1 cellular context compared by ENCODE assay signal in genomic region chr17:81733507-81734404, GRCh38.
TF ChIP-seq lines count a peak whose summit lies in the region.

No MANE protein-coding gene starts in this region.

TF ChIP-seq in HepG2, 621 proteins besides CTCF, POLR2A, EP300 and RAD21 (continued from another document and continues in another):
- peak; percentile 70; the same call in 1 of the 2 replicates for TF ChIP-seq AKAP8 (CRISPR knock-in tag; IDR thresholded peaks at IDR 0.05)
- no peak for TF ChIP-seq ZNF878 (CRISPR knock-in tag; IDR thresholded peaks at IDR 0.05)
- no peak for TF ChIP-seq ZHX1 (CRISPR knock-in tag; IDR thresholded peaks at IDR 0.05; ENCODE audit: low read depth)
- TF ChIP-seq ZNF580 (CRISPR knock-in tag; IDR thresholded peaks at IDR 0.05; ENCODE audit: borderline replicate concordance, low read depth) = peak; percentile 56; the same call in 1 of the 2 replicates
- peak; percentile 34; the same call in 1 of the 2 replicates for TF ChIP-seq FOXK1 (CRISPR knock-in tag; IDR thresholded peaks at IDR 0.05; ENCODE audit: borderline replicate concordance, low read depth)
- no peak for TF ChIP-seq ZNF34 (CRISPR knock-in tag; IDR thresholded peaks at IDR 0.05; ENCODE audit: borderline replicate concordance)
- peak; percentile 61 for TF ChIP-seq AGO1 (IDR thresholded peaks at IDR 0.05; ENCODE audit: low read depth, low read length, poor library complexity, severe bottlenecking)
- peak; percentile 30; the same call in 1 of the 2 replicates for TF ChIP-seq KDM5B (CRISPR knock-in tag; IDR thresholded peaks at IDR 0.05; ENCODE audit: borderline replicate concordance)
- no peak; the same call in none of the 2 replicates for TF ChIP-seq ATF7-NPFF (CRISPR knock-in tag; IDR thresholded peaks at IDR 0.05; ENCODE audit: low read depth)
- no peak for TF ChIP-seq CREBL2 (CRISPR knock-in tag; IDR thresholded peaks at IDR 0.05; ENCODE audit: borderline replicate concordance)
- peak; percentile 58; the same call in 1 of the 2 replicates for TF ChIP-seq THAP9 (CRISPR knock-in tag; IDR thresholded peaks at IDR 0.05; ENCODE audit: borderline replicate concordance)
- TF ChIP-seq ZSCAN31 (CRISPR knock-in tag; IDR thresholded peaks at IDR 0.05; ENCODE audit: low read depth) = peak; percentile 65; the same call in 1 of the 2 replicates
- no peak for TF ChIP-seq JUND (CRISPR knock-in tag; IDR thresholded peaks at IDR 0.05)
- TF ChIP-seq THYN1 (CRISPR knock-in tag; IDR thresholded peaks at IDR 0.05; ENCODE audit: borderline replicate concordance, low read depth) = no peak
- TF ChIP-seq ZNF121 (CRISPR knock-in tag; IDR thresholded peaks at IDR 0.05) = 0 out of 2 replicates have a peak, but pooled peaks have one; percentile 29
- peak; percentile 63; the same call in 1 of the 2 replicates for TF ChIP-seq NRL (CRISPR knock-in tag; IDR thresholded peaks at IDR 0.05; ENCODE audit: borderline replicate concordance)
- TF ChIP-seq SOX13 (IDR thresholded peaks at IDR 0.05) = no peak
- TF ChIP-seq SOX13 (CRISPR knock-in tag; conservative IDR thresholded peaks at IDR 0.05 in 1 of 2, IDR thresholded peaks at IDR 0.05 in 1 of 2) = peak in 1 of 2 experiments; percentile 34; a peak in 2 of 4 replicates
- no peak for TF ChIP-seq NONO (IDR thresholded peaks at IDR 0.05)
- peak; percentile 85 for TF ChIP-seq NONO (CRISPR knock-in tag; conservative IDR thresholded peaks at IDR 0.05)
- TF ChIP-seq PATZ1 (CRISPR knock-in tag; IDR thresholded peaks at IDR 0.05) = peak; percentile 56
- no peak for TF ChIP-seq ZNF644 (CRISPR knock-in tag; IDR thresholded peaks at IDR 0.05; ENCODE audit: low read depth)
- no peak for TF ChIP-seq PRPF4 (IDR thresholded peaks at IDR 0.05; ENCODE audit: low read depth, low read length, poor library complexity, severe bottlenecking)
- 0 out of 2 replicates have a peak, but pooled peaks have one; percentile 16 for TF ChIP-seq FOXP4 (CRISPR knock-in tag; IDR thresholded peaks at IDR 0.05)
- TF ChIP-seq PITX1 (CRISPR knock-in tag; IDR thresholded peaks at IDR 0.05) = peak; percentile 77; the same call in 1 of the 2 replicates
- no peak for TF ChIP-seq ZSCAN29 (CRISPR knock-in tag; conservative IDR thresholded peaks at IDR 0.05)
- peak; percentile 63 for TF ChIP-seq HDAC2 (CRISPR knock-in tag; IDR thresholded peaks at IDR 0.05)
- TF ChIP-seq ZKSCAN5 (CRISPR knock-in tag; IDR thresholded peaks at IDR 0.05) = no peak
- TF ChIP-seq KDM2A (CRISPR knock-in tag; IDR thresholded peaks at IDR 0.05; ENCODE audit: borderline replicate concordance, low read depth) = peak; percentile 97
- no peak for TF ChIP-seq ZNF775 (CRISPR knock-in tag; IDR thresholded peaks at IDR 0.05; ENCODE audit: borderline replicate concordance)
- TF ChIP-seq SNAPC2 (CRISPR knock-in tag; IDR thresholded peaks at IDR 0.05) = no peak
- no peak for TF ChIP-seq ZNF275 (CRISPR knock-in tag; IDR thresholded peaks at IDR 0.05; ENCODE audit: borderline replicate concordance)
- TF ChIP-seq ZSCAN25 (CRISPR knock-in tag; IDR thresholded peaks at IDR 0.05) = no peak
- TF ChIP-seq TAF15 (IDR thresholded peaks at IDR 0.05; ENCODE audit: low read depth, low read length, poor library complexity, severe bottlenecking) = peak; percentile 75
- peak; percentile 50; the same call in 1 of the 2 replicates for TF ChIP-seq RXRB (CRISPR knock-in tag; IDR thresholded peaks at IDR 0.05; ENCODE audit: borderline replicate concordance)
- TF ChIP-seq RBM39 (IDR thresholded peaks at IDR 0.05; ENCODE audit: low read depth, low read length, poor library complexity, severe bottlenecking) = peak; percentile 57
- TF ChIP-seq KAT7 (CRISPR knock-in tag; IDR thresholded peaks at IDR 0.05; ENCODE audit: borderline replicate concordance) = peak; percentile 51; the same call in 1 of the 2 replicates
- peak; percentile 62 to 82; a peak in 2 of 4 replicates for TF ChIP-seq HMGXB4 (CRISPR knock-in tag; IDR thresholded peaks at IDR 0.05; ENCODE audit: borderline replicate concordance in 1 of 2, low read depth in 1 of 2)
- TF ChIP-seq TBX2 (CRISPR knock-in tag; IDR thresholded peaks at IDR 0.05; ENCODE audit: borderline replicate concordance) = peak; percentile 45; the same call in 1 of the 2 replicates
- peak; percentile 99 for TF ChIP-seq HNRNPL (IDR thresholded peaks at IDR 0.05; ENCODE audit: low read depth, low read length)
- no peak for TF ChIP-seq ZNF513 (CRISPR knock-in tag; conservative IDR thresholded peaks at IDR 0.05)
- no peak for TF ChIP-seq ZNF33A (CRISPR knock-in tag; IDR thresholded peaks at IDR 0.05; ENCODE audit: borderline replicate concordance)
- 0 out of 2 replicates have a peak, but pooled peaks have one; percentile 55 for TF ChIP-seq MXD4 (CRISPR knock-in tag; IDR thresholded peaks at IDR 0.05)
- TF ChIP-seq TSC22D2 (CRISPR knock-in tag; IDR thresholded peaks at IDR 0.05; ENCODE audit: borderline replicate concordance) = 0 out of 2 replicates have a peak, but pooled peaks have one; percentile 48
- no peak for TF ChIP-seq U2AF2 (IDR thresholded peaks at IDR 0.05; ENCODE audit: low read depth, low read length)
- no peak for TF ChIP-seq ZSCAN30 (CRISPR knock-in tag; IDR thresholded peaks at IDR 0.05)
